ENCODE assay signal across 31 cellular contexts in the genomic region with DNA sequence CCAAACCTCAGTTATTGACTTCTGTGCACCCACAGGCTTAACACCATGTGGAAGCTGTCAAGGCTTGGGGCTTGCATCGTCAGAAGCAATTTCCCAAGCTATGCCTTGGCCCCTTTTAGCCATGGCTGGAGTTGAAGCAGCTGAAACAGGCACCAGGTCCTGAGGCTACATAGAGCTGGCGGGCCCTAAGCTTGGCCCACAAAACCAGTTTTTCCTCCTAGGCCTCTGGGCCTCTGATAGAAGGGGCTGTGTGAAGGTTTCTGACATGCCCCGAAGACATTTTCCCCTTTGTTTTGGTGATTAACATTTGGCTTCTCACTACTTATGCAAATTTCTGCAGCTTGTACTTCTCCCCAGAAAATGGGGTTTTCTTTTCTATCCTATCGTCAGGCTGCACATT.
"Had no signal": no experiment of that assay in that cellular context is flagged by ENCODE, and none has a peak within 500 bp of the region (broad histone marks: within the 10 kb centered on the region; RNA-seq: fewer than 3 reads in every experiment).

No MANE protein-coding gene starts in this region.

- H3K36me3 Mint-ChIP-seq: activated naive CD4-positive, alpha-beta T cell treated with anti-CD3 and anti-CD28 coated beads, Interleukin-2, amount 50 U/mL, for 24 hours had no signal

- H3K36me3 ChIP-seq: adrenal gland, esophagus squamous epithelium, gastroesophageal sphincter, WERI-Rb-1 had no signal

- ATAC-seq: activated CD4-positive, alpha-beta T cell treated with anti-CD3 and anti-CD28 coated beads for 36 hours; activated CD8-positive, alpha-beta memory T cell treated with anti-CD3 and anti-CD28 coated beads, Interleukin-2, amount 10 ng/mL, durations not matched to agents 7 days and 5 days; activated CD8-positive, alpha-beta T cell treated with anti-CD3 and anti-CD28 coated beads, Interleukin-2, amount 10 ng/mL, durations not matched to agents 7 days and 5 days; activated naive CD8-positive, alpha-beta T cell treated with anti-CD3 and anti-CD28 coated beads, Interleukin-2, amount 50 U/mL, for 24 hours; activated T-cell treated with anti-CD3 and anti-CD28 coated beads, Interleukin-2, amount 50 U/mL, for 72 hours; body of pancreas; gastroesophageal sphincter; T-helper 17 cell had no signal

- H3K27me3 ChIP-seq: adrenal gland, body of pancreas, esophagus squamous epithelium, gastroesophageal sphincter had no signal

- H3K27me3 Mint-ChIP-seq: activated CD4-positive, alpha-beta memory T cell treated with anti-CD3 and anti-CD28 coated beads for 36 hours; activated CD4-positive, alpha-beta T cell treated with anti-CD3 and anti-CD28 coated beads for 36 hours; activated CD8-positive, alpha-beta memory T cell treated with anti-CD3 and anti-CD28 coated beads, Interleukin-2, amount 10 ng/mL, durations not matched to agents 7 days and 5 days; activated naive CD4-positive, alpha-beta T cell treated with anti-CD3 and anti-CD28 coated beads, Interleukin-2, amount 50 U/mL, for 24 hours; activated naive CD8-positive, alpha-beta T cell treated with anti-CD3 and anti-CD28 coated beads for 36 hours; activated naive CD8-positive, alpha-beta T cell treated with anti-CD3 and anti-CD28 coated beads, Interleukin-2, amount 50 U/mL, for 24 hours had no signal

- H3K4me3 Mint-ChIP-seq: activated CD4-positive, alpha-beta memory T cell treated with anti-CD3 and anti-CD28 coated beads for 36 hours; activated CD4-positive, alpha-beta T cell treated with anti-CD3 and anti-CD28 coated beads for 36 hours; activated CD4-positive, alpha-beta T cell treated with anti-CD3 and anti-CD28 coated beads, Interleukin-2, amount 10 ng/mL, durations not matched to agents 24 days and 14 days; activated CD8-positive, alpha-beta memory T cell treated with anti-CD3 and anti-CD28 coated beads, Interleukin-2, amount 10 ng/mL, durations not matched to agents 7 days and 5 days; activated CD8-positive, alpha-beta T cell treated with anti-CD3 and anti-CD28 coated beads, Interleukin-2, amount 10 ng/mL, durations not matched to agents 7 days and 5 days; activated naive CD4-positive, alpha-beta T cell treated with anti-CD3 and anti-CD28 coated beads for 36 hours; activated naive CD8-positive, alpha-beta T cell treated with anti-CD3 and anti-CD28 coated beads, Interleukin-2, amount 50 U/mL, for 24 hours; activated T-cell treated with anti-CD3 and anti-CD28 coated beads, Interleukin-2, amount 50 U/mL, for 72 hours had no signal

- DNase-seq: activated CD4-positive, alpha-beta memory T cell treated with anti-CD3 and anti-CD28 coated beads for 36 hours; activated CD4-positive, alpha-beta T cell treated with anti-CD3 and anti-CD28 coated beads for 36 hours; activated CD4-positive, alpha-beta T cell treated with anti-CD3 and anti-CD28 coated beads, Interleukin-2, amount 10 ng/mL, durations not matched to agents 24 days and 14 days; activated CD4-positive, CD25-positive, alpha-beta regulatory T cell; activated CD4-positive, CD25-positive, alpha-beta regulatory T cell treated with anti-CD3 and anti-CD28 coated beads, Interleukin-2, amount 50 U/mL, for 72 hours; activated CD8-positive, alpha-beta memory T cell treated with anti-CD3 and anti-CD28 coated beads, Interleukin-2, amount 10 ng/mL, durations not matched to agents 7 days and 5 days; activated CD8-positive, alpha-beta memory T cell treated with anti-CD3 and anti-CD28 coated beads, Interleukin-2, amount 50 U/mL, for 4 hours; activated CD8-positive, alpha-beta T cell treated with anti-CD3 and anti-CD28 coated beads, Interleukin-2, amount 10 ng/mL, durations not matched to agents 7 days and 5 days; activated effector memory CD4-positive, alpha-beta T cell treated with anti-CD3 and anti-CD28 coated beads, Interleukin-2, amount 50 U/mL, for 16 hours; activated naive CD4-positive, alpha-beta T cell treated with anti-CD3 and anti-CD28 coated beads for 36 hours; activated naive CD8-positive, alpha-beta T cell treated with anti-CD3 and anti-CD28 coated beads for 36 hours; activated naive CD8-positive, alpha-beta T cell treated with anti-CD3 and anti-CD28 coated beads, Interleukin-2, amount 50 U/mL, for 24 hours; activated T-cell treated with anti-CD3 and anti-CD28 coated beads, Interleukin-2, amount 50 U/mL, for 1 hour; activated T-cell treated with anti-CD3 and anti-CD28 coated beads, Interleukin-2, amount 50 U/mL, for 72 hours; adrenal gland; amygdala; aorta; body of pancreas; caudate nucleus; cortex of kidney; effector CD8-positive, alpha-beta T cell; esophagus squamous epithelium; foreskin melanocyte; T-helper 1 cell; T-helper 17 cell; T1000; WERI-Rb-1 had no signal

- H3K9me3 Mint-ChIP-seq: activated CD4-positive, alpha-beta memory T cell treated with anti-CD3 and anti-CD28 coated beads for 36 hours; activated CD4-positive, alpha-beta T cell treated with anti-CD3 and anti-CD28 coated beads, Interleukin-2, amount 10 ng/mL, durations not matched to agents 24 days and 14 days; activated naive CD4-positive, alpha-beta T cell treated with anti-CD3 and anti-CD28 coated beads for 36 hours; activated naive CD4-positive, alpha-beta T cell treated with anti-CD3 and anti-CD28 coated beads, Interleukin-2, amount 50 U/mL, for 24 hours; activated naive CD8-positive, alpha-beta T cell treated with anti-CD3 and anti-CD28 coated beads, Interleukin-2, amount 50 U/mL, for 24 hours; activated T-cell treated with anti-CD3 and anti-CD28 coated beads, Interleukin-2, amount 50 U/mL, for 72 hours; T-helper 2 cell treated with Interferon-gamma antibody and Interleukin-4, amounts not matched to agents 5 μg/mL and 100 μg/mL, for 36 hours had no signal

- H3K27ac ChIP-seq: adrenal gland, body of pancreas, epithelial cell of prostate, gastroesophageal sphincter, WERI-Rb-1 had no signal

- H3K4me1 ChIP-seq: adrenal gland, body of pancreas, gastroesophageal sphincter had no signal

- H3K9me3 ChIP-seq: adrenal gland, body of pancreas, esophagus squamous epithelium, gastroesophageal sphincter had no signal

- H3K4me3 ChIP-seq: adrenal gland, body of pancreas, esophagus squamous epithelium, gastroesophageal sphincter had no signal

- H3K27ac Mint-ChIP-seq: activated CD4-positive, alpha-beta memory T cell treated with anti-CD3 and anti-CD28 coated beads for 36 hours; activated CD4-positive, alpha-beta T cell treated with anti-CD3 and anti-CD28 coated beads for 36 hours; activated CD4-positive, alpha-beta T cell treated with anti-CD3 and anti-CD28 coated beads, Interleukin-2, amount 10 ng/mL, durations not matched to agents 24 days and 14 days; activated CD8-positive, alpha-beta memory T cell treated with anti-CD3 and anti-CD28 coated beads, Interleukin-2, amount 10 ng/mL, durations not matched to agents 7 days and 5 days; activated CD8-positive, alpha-beta T cell treated with anti-CD3 and anti-CD28 coated beads, Interleukin-2, amount 10 ng/mL, durations not matched to agents 7 days and 5 days; activated naive CD4-positive, alpha-beta T cell treated with anti-CD3 and anti-CD28 coated beads for 36 hours; activated naive CD4-positive, alpha-beta T cell treated with anti-CD3 and anti-CD28 coated beads, Interleukin-2, amount 50 U/mL, for 24 hours; activated naive CD8-positive, alpha-beta T cell treated with anti-CD3 and anti-CD28 coated beads for 36 hours; activated naive CD8-positive, alpha-beta T cell treated with anti-CD3 and anti-CD28 coated beads, Interleukin-2, amount 50 U/mL, for 24 hours; activated T-cell treated with anti-CD3 and anti-CD28 coated beads, Interleukin-2, amount 50 U/mL, for 72 hours; T-helper 17 cell; T-helper 2 cell treated with Interferon-gamma antibody and Interleukin-4, amounts not matched to agents 5 μg/mL and 100 μg/mL, for 36 hours had no signal
